1 cellular context compared by ENCODE assay signal in genomic region chr9:104906441-104907277, GRCh38.
TF ChIP-seq lines count a peak whose summit lies in the region.

No MANE protein-coding gene starts in this region.

TF ChIP-seq in SK-N-SH, 30 proteins besides CTCF, POLR2A, EP300 and RAD21 (continued from another document):
- TF ChIP-seq ZBTB33 (IDR thresholded peaks at IDR 0.05; ENCODE audit: borderline replicate concordance, low read depth) (no peak), NRF1 (IDR thresholded peaks at IDR 0.05; ENCODE audit: low read depth, low read length) (no peak), REST (IDR thresholded peaks at IDR 0.05; ENCODE audit: low read depth, low read length) (no peak), FOXM1 (IDR thresholded peaks at IDR 0.05; ENCODE audit: low read depth) (no peak), USF2 (IDR thresholded peaks at IDR 0.05; ENCODE audit: borderline replicate concordance, low read depth, low read length) (no peak), GABPA (IDR thresholded peaks at IDR 0.05; ENCODE audit: low read depth) (no peak), TEAD4 (IDR thresholded peaks at IDR 0.05; ENCODE audit: borderline replicate concordance, insufficient read depth) (no peak), CHD2 (IDR thresholded peaks at IDR 0.05; ENCODE audit: low read length, partially characterized antibody) (no peak), MAX (IDR thresholded peaks at IDR 0.05; ENCODE audit: low read depth) (no peak)
